14 cellular contexts compared by ENCODE assay signal in genomic region chr22:39684702-39685281, GRCh38.
DNase-seq lines count a peak whose midpoint lies in the region; ATAC-seq and TF ChIP-seq lines count a peak whose summit lies in the region.
"Had no signal": no experiment of that assay in that cellular context is flagged by ENCODE, and none has a peak within 500 bp of the region (broad histone marks: within the 10 kb centered on the region; RNA-seq: fewer than 3 reads in every experiment).

No MANE protein-coding gene starts in this region.

- intact Hi-C loops in Panc1 (cut with micrococcal nuclease; ENCODE audit: unreplicated experiment), result no loop called here

- no peaks in the 10 kb centered on the region for H3K27me3 ChIP-seq in Panc1 (ENCODE audit: control insufficient read depth, insufficient read depth, low read length)

- H3K27me3 Mint-ChIP-seq in activated naive CD8-positive, alpha-beta T cell, result peaks cover 13% of the 10 kb centered on the region
- H3K27me3 Mint-ChIP-seq in activated naive CD8-positive, alpha-beta T cell treated with anti-CD3 and anti-CD28 coated beads, Interleukin-2, amount 50 U/mL, for 24 hours, result peaks cover 33% of the 10 kb centered on the region
- H3K27me3 Mint-ChIP-seq in stimulated activated memory B cell treated with anti-CD40 and anti-IgM and Interleukin-4, amounts not matched to agents 10 μg/mL and 1 μg/mL and 100 μg/mL, for 72 hours, result peaks cover 93% of the 10 kb centered on the region
- peaks cover 8% of the 10 kb centered on the region for H3K27me3 Mint-ChIP-seq in endothelial cell (ENCODE audit: unreplicated experiment)

- peaks cover 2% of the 10 kb centered on the region for H3K4me1 Mint-ChIP-seq in activated naive CD8-positive, alpha-beta T cell (ENCODE audit: low read depth)
- H3K4me1 Mint-ChIP-seq in activated naive CD8-positive, alpha-beta T cell treated with anti-CD3 and anti-CD28 coated beads, Interleukin-2, amount 50 U/mL, for 24 hours, result peaks cover 3% of the 10 kb centered on the region
- H3K4me1 Mint-ChIP-seq in stimulated activated memory B cell treated with anti-CD40 and anti-IgM and Interleukin-4, amounts not matched to agents 10 μg/mL and 1 μg/mL and 100 μg/mL, for 72 hours, result peaks cover 6% of the 10 kb centered on the region
- H3K4me1 Mint-ChIP-seq in endothelial cell (ENCODE audit: unreplicated experiment), result no peaks in the 10 kb centered on the region

- no peak overlapping the region for H3K27ac Mint-ChIP-seq in activated naive CD8-positive, alpha-beta T cell
- H3K27ac Mint-ChIP-seq in activated naive CD8-positive, alpha-beta T cell treated with anti-CD3 and anti-CD28 coated beads, Interleukin-2, amount 50 U/mL, for 24 hours, result no peak overlapping the region
- H3K27ac Mint-ChIP-seq in stimulated activated memory B cell treated with anti-CD40 and anti-IgM and Interleukin-4, amounts not matched to agents 10 μg/mL and 1 μg/mL and 100 μg/mL, for 72 hours, result no peak overlapping the region
- no peak overlapping the region for H3K27ac Mint-ChIP-seq in endothelial cell (ENCODE audit: unreplicated experiment)

- no peaks in the 10 kb centered on the region for H3K9me3 Mint-ChIP-seq in activated naive CD8-positive, alpha-beta T cell (ENCODE audit: low read depth)
- H3K9me3 Mint-ChIP-seq in activated naive CD8-positive, alpha-beta T cell treated with anti-CD3 and anti-CD28 coated beads, Interleukin-2, amount 50 U/mL, for 24 hours, result no peaks in the 10 kb centered on the region
- H3K9me3 Mint-ChIP-seq in stimulated activated memory B cell treated with anti-CD40 and anti-IgM and Interleukin-4, amounts not matched to agents 10 μg/mL and 1 μg/mL and 100 μg/mL, for 72 hours, result no peaks in the 10 kb centered on the region
- no peaks in the 10 kb centered on the region for H3K9me3 Mint-ChIP-seq in endothelial cell (ENCODE audit: unreplicated experiment)
- H3K9me3 Mint-ChIP-seq: CD8-positive, alpha-beta memory T cell had no signal

- POLR2A ChIA-PET in Panc1 (lab: Charles Lee), result no interaction called here

- in situ Hi-C loops in Panc1 (cut with HindIII; ENCODE audit: low pct_unique_long_range_greater_than_20kb, low sequenced_read_pairs), result no loop called here

- no peaks in the 10 kb centered on the region for H3K36me3 ChIP-seq in Panc1 (ENCODE audit: control insufficient read depth, insufficient read depth, low read length)
- H3K36me3 ChIP-seq: BLaER1 treated with 17β-estradiol and CSF1 and Interleukin-3, amounts not matched to agents 10 nM and 100 nM had no signal

- CTCF ChIA-PET in Panc1 (lab: Charles Lee), result no interaction called here

- no peaks in the 10 kb centered on the region for H3K4me1 ChIP-seq in Panc1 (ENCODE audit: control insufficient read depth, insufficient read depth, low read length)

- BruUV-seq in Panc1 (replicated peaks; lab: Mats Ljungman, UMichigan), result no TSS peak

- H3K27ac ChIP-seq in Panc1 (ENCODE audit: low read length), result no peak overlapping the region
- H3K27ac ChIP-seq: BLaER1 treated with 17β-estradiol and CSF1 and Interleukin-3, amounts not matched to agents 10 nM and 100 nM had no signal

- TF ChIP-seq CTCF in Panc1 (IDR thresholded peaks at IDR 0.05), result no peak
- no peak for TF ChIP-seq CTCF in endothelial cell (IDR thresholded peaks at IDR 0.05; ENCODE audit: unreplicated experiment)

- H3K36me3 Mint-ChIP-seq in activated naive CD8-positive, alpha-beta T cell, result no peaks in the 10 kb centered on the region
- no peaks in the 10 kb centered on the region for H3K36me3 Mint-ChIP-seq in activated naive CD8-positive, alpha-beta T cell treated with anti-CD3 and anti-CD28 coated beads, Interleukin-2, amount 50 U/mL, for 24 hours (ENCODE audit: low read depth)
- no peaks in the 10 kb centered on the region for H3K36me3 Mint-ChIP-seq in stimulated activated memory B cell treated with anti-CD40 and anti-IgM and Interleukin-4, amounts not matched to agents 10 μg/mL and 1 μg/mL and 100 μg/mL, for 72 hours
- H3K36me3 Mint-ChIP-seq in endothelial cell (ENCODE audit: low read depth, unreplicated experiment), result peaks cover 3% of the 10 kb centered on the region

- H3K4me3 ChIP-seq in Panc1 (ENCODE audit: low read depth in 2 of 2, low read length in 2 of 2), result no peak overlapping the region
- H3K4me3 ChIP-seq: BLaER1 treated with 17β-estradiol and CSF1 and Interleukin-3, amounts not matched to agents 10 nM and 100 nM had no signal

- H3K4me3 Mint-ChIP-seq in activated naive CD8-positive, alpha-beta T cell, result peak overlapping the region; percentile 62
- no peak overlapping the region for H3K4me3 Mint-ChIP-seq in activated naive CD8-positive, alpha-beta T cell treated with anti-CD3 and anti-CD28 coated beads, Interleukin-2, amount 50 U/mL, for 24 hours
- H3K4me3 Mint-ChIP-seq in stimulated activated memory B cell treated with anti-CD40 and anti-IgM and Interleukin-4, amounts not matched to agents 10 μg/mL and 1 μg/mL and 100 μg/mL, for 72 hours, result peak overlapping the region; percentile 46
- H3K4me3 Mint-ChIP-seq in endothelial cell (ENCODE audit: unreplicated experiment), result no peak overlapping the region

- H3K9me3 ChIP-seq in Panc1 (ENCODE audit: control insufficient read depth, insufficient read depth, low read depth, low read length), result no peaks in the 10 kb centered on the region
- H3K9me3 ChIP-seq: BLaER1 treated with 17β-estradiol and CSF1 and Interleukin-3, amounts not matched to agents 10 nM and 100 nM had no signal

- ATAC-seq in activated naive CD8-positive, alpha-beta T cell treated with anti-CD3 and anti-CD28 coated beads, Interleukin-2, amount 50 U/mL, for 24 hours, result no peak
- peak; percentile 65 for ATAC-seq in Panc1
- ATAC-seq in stimulated activated memory B cell treated with anti-CD40 and anti-IgM and Interleukin-4, amounts not matched to agents 10 μg/mL and 1 μg/mL and 100 μg/mL, for 72 hours, result no peak
- ATAC-seq in GM18870 (IDR thresholded peaks at IDR 0.05; ENCODE audit: unreplicated experiment), result no peak
- ATAC-seq in GM21528 (IDR thresholded peaks at IDR 0.05; ENCODE audit: low FRiP score, unreplicated experiment), result no peak

- DNase-seq in activated naive CD8-positive, alpha-beta T cell treated with anti-CD3 and anti-CD28 coated beads, Interleukin-2, amount 50 U/mL, for 24 hours, result no peak
- DNase-seq in Panc1 (ENCODE audit: low read depth, low spot score), result no peak
- DNase-seq in iPS-NIHi11 (ENCODE audit: low spot score), result peak; percentile 29
- DNase-seq in endothelial cell (ENCODE audit: low spot score), result no peak
- DNase-seq: CD8-positive, alpha-beta memory T cell; NCI-H1048; NCI-H2227 treated with DMSO at 0.1 percent for 48 hours; NCI-H524 treated with DMSO at 0.1 percent for 48 hours; SIG-M5 had no signal

Comparison
In these comparisons a context has a peak if more than half of its experiments do, and no peak if none do; other contexts are left out.
1. H3K4me3 Mint-ChIP-seq: peak in activated naive CD8-positive, alpha-beta T cell (single experiment) and stimulated activated memory B cell treated with anti-CD40 and anti-IgM and Interleukin-4, amounts not matched to agents 10 μg/mL and 1 μg/mL and 100 μg/mL, for 72 hours (single experiment); none in activated naive CD8-positive, alpha-beta T cell treated with anti-CD3 and anti-CD28 coated beads, Interleukin-2, amount 50 U/mL, for 24 hours (single experiment) and endothelial cell (single experiment).